ENCODE assay signal across 8 cellular contexts in the genomic region with DNA sequence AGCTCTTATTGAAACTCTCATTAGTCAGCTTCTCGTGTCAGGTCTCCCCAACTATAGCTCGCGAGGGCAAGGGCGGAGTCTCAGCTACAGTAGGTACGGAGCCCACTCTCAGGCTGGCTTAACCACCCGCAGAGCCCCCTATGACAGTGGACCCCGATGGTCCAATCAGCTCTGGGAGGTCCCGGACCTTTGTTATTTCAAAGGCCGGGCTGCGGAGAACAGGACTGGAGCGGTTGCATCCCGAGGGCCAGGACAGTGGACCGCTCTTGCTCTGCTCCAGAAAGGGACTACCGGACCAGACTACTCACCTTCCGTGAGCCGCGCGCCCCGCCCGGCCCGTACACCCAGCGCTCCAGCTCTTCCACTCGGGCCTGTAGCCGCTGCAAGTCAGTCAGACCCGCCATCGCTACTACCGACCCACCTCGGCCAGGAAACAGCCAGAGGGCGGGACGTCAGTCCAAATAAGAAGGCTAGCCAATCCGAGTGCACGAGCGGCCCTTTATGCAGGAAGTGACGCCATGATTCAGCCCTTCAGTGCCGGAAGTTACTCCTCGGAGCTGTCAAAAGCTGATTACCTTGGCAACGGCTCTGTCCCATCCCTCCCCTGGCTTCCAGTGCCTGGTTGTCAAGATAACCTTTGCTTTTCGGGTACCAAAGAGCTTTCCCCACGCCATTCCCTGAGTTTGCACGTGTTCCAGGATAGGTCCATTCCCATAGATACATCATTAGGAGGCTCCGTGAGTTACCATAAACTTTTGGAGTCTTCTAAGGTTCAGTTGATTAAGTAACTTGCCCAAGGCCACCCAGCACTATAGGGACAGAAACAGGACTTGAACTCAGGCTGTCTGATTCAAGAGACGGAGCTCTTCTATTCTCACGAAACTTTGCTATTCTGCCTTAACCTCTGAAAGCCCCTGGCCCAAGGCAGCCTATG. TPM values are rescaled to one million over a fixed set of nuclear protein-coding genes. Genes with fewer than 3 reads are reported as not detected.
DNase-seq lines count a peak whose midpoint lies in the region; ATAC-seq and TF ChIP-seq lines count a peak whose summit lies in the region.

A gene (minus strand): TSS at position 435 of the 934 bp plus-strand sequence. CDS start 31 bp downstream, at position 404.

- peak within 1 kb of the TSS; percentile 90 to 94 for H3K27ac Mint-ChIP-seq in activated naive CD4-positive, alpha-beta T cell treated with anti-CD3 and anti-CD28 coated beads, Interleukin-2, amount 50 U/mL, for 72 hours

- H3K9me3 ChIP-seq in ovary (no peaks in the 10 kb centered on the region), thyroid gland (no peaks in the 10 kb centered on the region)

- H3K36me3 ChIP-seq in GM06990 (ENCODE audit: control insufficient read depth, insufficient read depth, low read length) (peaks cover 9% of the 10 kb centered on the region), ovary (no peaks in the 10 kb centered on the region), thyroid gland (peaks cover 19 to 24% of the 10 kb centered on the region in 2 donors)

- TF ChIP-seq CTCF in GM06990 (IDR thresholded peaks at IDR 0.05; ENCODE audit: insufficient read depth, low read length, poor library complexity, severe bottlenecking) = no peak
- no peak for TF ChIP-seq CTCF in ovary (IDR thresholded peaks at IDR 0.05)
- no peak for TF ChIP-seq CTCF in thyroid gland (IDR thresholded peaks at IDR 0.05)

- DNase-seq in GM06990 (ENCODE audit: extremely low read depth, insufficient read length) (peak; percentile 82), NCI-H1048 (lab: John Stamatoyannopoulos, UW) (peak; percentile 93), SKM-1 (lab: John Stamatoyannopoulos, UW; ENCODE audit: unreplicated experiment) (peak; percentile 91), head of caudate nucleus (peak; percentile 91 to 99 (median 96)), ovary (peak; percentile 88 to 95 (median 91)), thyroid gland (peak; percentile 96 to 97)
- peak; percentile 84 to 89 for DNase-seq in activated naive CD4-positive, alpha-beta T cell treated with anti-CD3 and anti-CD28 coated beads, Interleukin-2, amount 50 U/mL, for 72 hours (ENCODE audit: low spot score in 2 of 2)

- TF ChIP-seq POLR2A in ovary (IDR thresholded peaks at IDR 0.05) (peak; percentile 21), thyroid gland (IDR thresholded peaks at IDR 0.05) (peak in 1 of 2 donors; percentile 62)

- H3K9me3 Mint-ChIP-seq in activated naive CD4-positive, alpha-beta T cell treated with anti-CD3 and anti-CD28 coated beads, Interleukin-2, amount 50 U/mL, for 72 hours = no peaks in the 10 kb centered on the region

- TF ChIP-seq EP300 in ovary (IDR thresholded peaks at IDR 0.05) = no peak

- 3 to 4% (median 4%) methylated on average over 43 of the region's 43 CpGs for WGBS in ovary, 3 donors
- WGBS in thyroid gland, 2 donors = 10 to 11% methylated on average over 16 to 22 of the region's 43 CpGs

- peak; percentile 97 for ATAC-seq in HG02571 (IDR thresholded peaks at IDR 0.05; ENCODE audit: unreplicated experiment)
- ATAC-seq in activated naive CD4-positive, alpha-beta T cell treated with anti-CD3 and anti-CD28 coated beads, Interleukin-2, amount 50 U/mL, for 72 hours = peak; percentile 99

- H3K27me3 ChIP-seq in GM06990 (replicated peaks; ENCODE audit: control insufficient read depth, insufficient read depth, low read length) (no peaks in the 10 kb centered on the region; the same call in 1 of the 2 replicates), ovary (no peaks in the 10 kb centered on the region), thyroid gland (peaks cover 19% of the 10 kb centered on the region)

- peaks cover 5 to 19% of the 10 kb centered on the region in 2 donors for H3K36me3 Mint-ChIP-seq in activated naive CD4-positive, alpha-beta T cell treated with anti-CD3 and anti-CD28 coated beads, Interleukin-2, amount 50 U/mL, for 72 hours

- intact Hi-C loops in head of caudate nucleus (cut with DNase I) (no loop called here), ovary (cut with DNase I) (no loop called here), thyroid gland (cut with DNase I) (no loop called here)

- H3K27ac ChIP-seq in ovary (no peak within 1 kb of the TSS), thyroid gland (peak within 1 kb of the TSS in 1 of 3 donors; percentile 43)

- H3K4me3 ChIP-seq in GM06990 (replicated peaks; ENCODE audit: low read depth, low read length) = peak within 1 kb of the TSS; percentile 92
- H3K4me3 ChIP-seq in ovary = peak within 1 kb of the TSS; percentile 72
- peak within 1 kb of the TSS; percentile 73 to 98 (median 78) for H3K4me3 ChIP-seq in thyroid gland (replicated peaks in 1 of 3)

- H3K4me1 ChIP-seq in ovary (ENCODE audit: insufficient read depth) (peaks cover 6% of the 10 kb centered on the region), thyroid gland (peaks cover 15 to 18% of the 10 kb centered on the region in 2 donors)

RNA-seq across cellular contexts. Expression of the gene that starts here (rescaled TPM):
- 100 to 1,000 TPM in 1 of 2 donors, 10 to 100 TPM in 1; 81.0 to 123 TPM for total RNA-seq in activated naive CD4-positive, alpha-beta T cell treated with anti-CD3 and anti-CD28 coated beads, Interleukin-2, amount 50 U/mL, for 72 hours
- total RNA-seq in ovary (100 to 1,000 TPM in 1 of 7 donors, 10 to 100 TPM in 6; 56.4 to 103 (median 95.3) TPM), thyroid gland (100 to 1,000 TPM in 2 of 4 donors, 10 to 100 TPM in 2; 54.6 to 140 (median 89.2) TPM)
- 100 to 1,000 TPM in 1 of 2 donors, 10 to 100 TPM in 1; 62.4 to 106 TPM for polyA plus RNA-seq in ovary
